In the genomic region with DNA sequence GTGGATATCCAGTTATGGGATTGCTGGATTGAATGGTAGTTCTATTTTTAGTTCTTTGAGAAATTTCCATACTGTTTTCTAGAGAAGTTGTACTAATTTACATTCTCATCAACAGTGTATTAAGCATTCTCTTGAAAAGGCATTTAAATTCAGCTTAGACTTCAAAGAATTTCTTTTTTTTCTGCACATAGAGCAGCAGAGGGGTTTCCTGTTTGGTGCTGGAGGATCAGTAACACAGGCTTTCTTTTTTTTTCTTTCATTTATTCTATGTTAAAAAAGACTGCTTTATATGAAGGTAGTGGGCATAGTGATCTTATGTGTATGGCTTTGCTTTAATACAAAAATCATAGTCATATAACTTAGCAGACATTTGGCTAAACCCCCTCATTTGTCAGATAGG, we compare ENCODE assay signal across 1 cellular context.
TF ChIP-seq lines count a peak whose summit lies in the region.

No MANE protein-coding gene starts in this region.

TF ChIP-seq in HEK293T, 16 proteins besides CTCF, POLR2A, EP300 and RAD21 (continued from another document):
- TF ChIP-seq FOXM1 (IDR thresholded peaks at IDR 0.05; ENCODE audit: borderline replicate concordance) = no peak
- TF ChIP-seq BHLHE40 (IDR thresholded peaks at IDR 0.05; ENCODE audit: borderline replicate concordance) = no peak
- TF ChIP-seq FOXK2 (IDR thresholded peaks at IDR 0.05) = no peak
- TF ChIP-seq ARNT (IDR thresholded peaks at IDR 0.05) = no peak
- no peak for TF ChIP-seq SP1 (IDR thresholded peaks at IDR 0.05)
- no peak for TF ChIP-seq TARDBP (IDR thresholded peaks at IDR 0.05)
- no peak for TF ChIP-seq FOXA1 (IDR thresholded peaks at IDR 0.05)
- no peak for TF ChIP-seq LEF1 (IDR thresholded peaks at IDR 0.05; ENCODE audit: borderline replicate concordance)
